9 cellular contexts compared by ENCODE assay signal in the genomic region with DNA sequence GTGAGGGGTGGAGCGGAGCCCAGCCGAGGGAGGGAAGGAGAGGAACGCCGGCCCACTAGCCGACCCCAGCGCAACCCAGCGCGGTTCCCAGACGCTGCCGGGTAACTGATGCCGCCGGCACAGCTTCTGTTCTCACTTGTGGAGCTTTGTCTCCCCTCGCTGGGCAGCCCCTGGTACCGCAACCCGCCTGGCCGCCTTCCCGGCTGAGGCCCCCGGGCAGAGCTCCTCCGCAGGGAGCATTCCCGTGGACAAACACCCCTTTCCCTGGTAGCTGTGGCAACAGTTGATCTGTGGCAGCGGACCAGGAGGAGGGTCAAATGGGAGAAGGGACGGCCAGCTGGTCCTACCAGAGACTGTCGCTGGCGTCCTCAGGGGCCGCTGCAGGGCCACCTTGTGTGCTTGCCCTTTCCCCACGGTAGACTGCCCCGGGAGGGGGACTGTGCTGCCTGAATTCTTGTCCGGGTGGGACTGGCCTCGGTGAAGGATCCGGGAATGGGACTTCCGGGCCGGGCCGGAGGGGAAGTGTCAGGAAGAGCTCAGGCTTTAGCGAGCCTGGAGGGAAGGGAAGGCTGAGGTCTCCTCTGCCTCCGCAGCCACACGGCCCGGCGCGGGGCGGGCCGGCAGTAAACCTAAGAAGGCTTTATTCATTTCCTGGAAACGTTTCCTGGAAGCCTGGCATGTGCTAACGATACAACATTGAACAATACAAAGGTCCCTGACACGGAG.
DNase-seq lines count a peak whose midpoint lies in the region; ATAC-seq and TF ChIP-seq lines count a peak whose summit lies in the region.
"Had no signal": no experiment of that assay in that cellular context is flagged by ENCODE, and none has a peak within 500 bp of the region (broad histone marks: within the 10 kb centered on the region; RNA-seq: fewer than 3 reads in every experiment).

No MANE protein-coding gene starts in this region.

- H3K9me3 ChIP-seq in NT2/D1 (ENCODE audit: insufficient read depth, low read length) (peaks cover 17% of the 10 kb centered on the region; the same call in 1 of the 2 replicates), endocrine pancreas (ENCODE audit: control insufficient read depth, low read length) (no peaks in the 10 kb centered on the region), transverse colon (no peaks in the 10 kb centered on the region)

- peak overlapping the region; percentile 51 for H3K4me3 ChIP-seq in NT2/D1 (ENCODE audit: insufficient read length, low read depth)
- H3K4me3 ChIP-seq in endocrine pancreas (ENCODE audit: control insufficient read depth, insufficient read depth, low read length), result no peak overlapping the region
- H3K4me3 ChIP-seq in transverse colon, result peak overlapping the region; percentile 24 to 49 (median 38)

- H3K9ac ChIP-seq in NT2/D1 (ENCODE audit: insufficient read length, low read depth) (peak overlapping the region; percentile 29), endocrine pancreas (ENCODE audit: control insufficient read depth, insufficient read depth, low read length) (peak overlapping the region; percentile 68)

- H3K27me3 Mint-ChIP-seq in activated naive CD4-positive, alpha-beta T cell treated with anti-CD3 and anti-CD28 coated beads for 36 hours (ENCODE audit: low read depth), result peaks cover 44% of the 10 kb centered on the region

- H3K36me3 ChIP-seq in NT2/D1 (ENCODE audit: insufficient read depth, insufficient read length, low read length) (no peaks in the 10 kb centered on the region), endocrine pancreas (ENCODE audit: control insufficient read depth, insufficient read depth, low read length) (no peaks in the 10 kb centered on the region), transverse colon (no peaks in the 10 kb centered on the region)

- intact Hi-C loops in activated naive CD4-positive, alpha-beta T cell treated with anti-CD3 and anti-CD28 coated beads for 36 hours (cut with micrococcal nuclease), result no loop called here
- intact Hi-C loops in transverse colon (cut with DNase I; ENCODE audit: low total_unique reads), result no loop called here

- WGBS in transverse colon (ENCODE audit: low coverage in 1 of 2), 2 donors, result 6% methylated on average over 44 of the region's 44 CpGs; no CpG with 5 or more reads in 1 of the 2 donors

- H3K27me3 ChIP-seq in NT2/D1 (ENCODE audit: insufficient read depth, insufficient read length) (no peaks in the 10 kb centered on the region), endocrine pancreas (ENCODE audit: control insufficient read depth, insufficient read depth, low read length) (peaks cover 4% of the 10 kb centered on the region), transverse colon (peaks cover 16% of the 10 kb centered on the region)

- H3K27ac ChIP-seq in transverse colon, result peak overlapping the region in 3 of 4 donors; percentile 8 to 37 (median 11)

- H3K27ac Mint-ChIP-seq in activated naive CD4-positive, alpha-beta T cell treated with anti-CD3 and anti-CD28 coated beads for 36 hours, result no peak overlapping the region
- H3K27ac Mint-ChIP-seq: activated naive CD4-positive, alpha-beta T cell treated with anti-CD3 and anti-CD28 coated beads, Interleukin-2, amount 50 U/mL, for 24 hours had no signal

- in situ Hi-C loops in transverse colon (cut with MboI; ENCODE audit: low pct_ligation_motif_present in 1 of 4, low pct_unique_long_range_greater_than_20kb in 1 of 4, low sequenced_read_pairs in 3 of 4), result no loop called here

- H3K4me1 ChIP-seq in NT2/D1 (ENCODE audit: insufficient read depth, insufficient read length) (no peaks in the 10 kb centered on the region), endocrine pancreas (ENCODE audit: control insufficient read depth, insufficient read depth, low read length) (no peaks in the 10 kb centered on the region), transverse colon (peaks cover 0 to 8% (median 2%) of the 10 kb centered on the region in 4 donors)

- H3K9me3 Mint-ChIP-seq in activated naive CD4-positive, alpha-beta T cell treated with anti-CD3 and anti-CD28 coated beads for 36 hours, result no peaks in the 10 kb centered on the region
- H3K9me3 Mint-ChIP-seq: activated naive CD4-positive, alpha-beta T cell treated with anti-CD3 and anti-CD28 coated beads, Interleukin-2, amount 50 U/mL, for 24 hours had no signal

- H3K36me3 Mint-ChIP-seq in activated naive CD4-positive, alpha-beta T cell treated with anti-CD3 and anti-CD28 coated beads for 36 hours (ENCODE audit: low read depth), result no peaks in the 10 kb centered on the region
- H3K36me3 Mint-ChIP-seq: activated naive CD4-positive, alpha-beta T cell treated with anti-CD3 and anti-CD28 coated beads, Interleukin-2, amount 50 U/mL, for 24 hours had no signal

- CTCF ChIA-PET in activated naive CD4-positive, alpha-beta T cell treated with anti-CD3 and anti-CD28 coated beads for 36 hours (lab: Charles Lee), result interaction anchor here (0.6 kb wide), 1 partner anchor 1833 kb away, joined by 4 read pairs; no protein-coding TSS in a partner anchor

- DNase-seq in activated naive CD4-positive, alpha-beta T cell treated with anti-CD3 and anti-CD28 coated beads for 36 hours, result peak; percentile 12
- DNase-seq in activated naive CD4-positive, alpha-beta T cell treated with Interleukin-2 at 50 U/mL for 16 hours, result no peak
- DNase-seq in NT2/D1 (ENCODE audit: low read depth, low spot score), result peak; percentile 84
- peak; percentile 33 to 78 for DNase-seq in lung microvascular endothelial cell (ENCODE audit: low read depth in 2 of 2)
- DNase-seq in transverse colon, result peak; percentile 29
- DNase-seq in CD1c-positive myeloid dendritic cell (ENCODE audit: extremely low spot score), result no peak

- no peak overlapping the region for H3K4me3 Mint-ChIP-seq in activated naive CD4-positive, alpha-beta T cell treated with anti-CD3 and anti-CD28 coated beads for 36 hours
- H3K4me3 Mint-ChIP-seq: activated naive CD4-positive, alpha-beta T cell treated with anti-CD3 and anti-CD28 coated beads, Interleukin-2, amount 50 U/mL, for 24 hours had no signal

- no peak for TF ChIP-seq EP300 in transverse colon (IDR thresholded peaks at IDR 0.05; ENCODE audit: low read depth)

- TF ChIP-seq POLR2A in transverse colon (IDR thresholded peaks at IDR 0.05), result no peak

- no peak for ATAC-seq in activated CD4-positive, CD25-positive, alpha-beta regulatory T cell treated with anti-CD3 and anti-CD28 coated beads, Interleukin-2, amount 50 U/mL, for 24 hours

- peak; percentile 21 to 42 (median 32) for TF ChIP-seq CTCF in transverse colon (IDR thresholded peaks at IDR 0.05)

- H3K4me1 Mint-ChIP-seq in activated naive CD4-positive, alpha-beta T cell treated with anti-CD3 and anti-CD28 coated beads for 36 hours (ENCODE audit: low read depth), result peaks cover 4% of the 10 kb centered on the region
- H3K4me1 Mint-ChIP-seq: activated naive CD4-positive, alpha-beta T cell treated with anti-CD3 and anti-CD28 coated beads, Interleukin-2, amount 50 U/mL, for 24 hours had no signal

Comparison
In these comparisons a context has a peak if more than half of its experiments do, and no peak if none do; other contexts are left out.
1. DNase-seq: peak in activated naive CD4-positive, alpha-beta T cell treated with anti-CD3 and anti-CD28 coated beads for 36 hours (single experiment), NT2/D1 (single experiment), lung microvascular endothelial cell (2 of 2) and transverse colon (single experiment); none in activated naive CD4-positive, alpha-beta T cell treated with Interleukin-2 at 50 U/mL for 16 hours (single experiment) and CD1c-positive myeloid dendritic cell (single experiment).